In genomic region chrX:119573840-119574393, GRCh38 we compare ENCODE assay signal across 2 cellular contexts.
A peak's percentile ranks its signal among the peaks of the same experiment; 100 is the strongest.
TF ChIP-seq lines count a peak whose summit lies in the region.

No MANE protein-coding gene starts in this region.

TF ChIP-seq in A549, 52 proteins besides CTCF, POLR2A, EP300 and RAD21:
- TF ChIP-seq RNF2 (IDR thresholded peaks at IDR 0.05; ENCODE audit: borderline replicate concordance, low read depth) (no peak), RARB (CRISPR knock-in tag; IDR thresholded peaks at IDR 0.05) (no peak), JUNB (IDR thresholded peaks at IDR 0.05) (no peak), RFX5 (IDR thresholded peaks at IDR 0.05) (no peak), FOXS1 (CRISPR knock-in tag; IDR thresholded peaks at IDR 0.05) (no peak), KDM5A (IDR thresholded peaks at IDR 0.05) (no peak), FOSB (CRISPR knock-in tag; IDR thresholded peaks at IDR 0.05) (no peak), CHD4 (IDR thresholded peaks at IDR 0.05; ENCODE audit: borderline replicate concordance) (no peak), SREBF2 (IDR thresholded peaks at IDR 0.05) (no peak), ATOH8 (CRISPR knock-in tag; IDR thresholded peaks at IDR 0.05; ENCODE audit: low read depth) (no peak), ZSCAN20 (CRISPR knock-in tag; IDR thresholded peaks at IDR 0.05) (no peak), HOXB5 (CRISPR knock-in tag; IDR thresholded peaks at IDR 0.05) (no peak), TP53 (CRISPR knock-in tag; IDR thresholded peaks at IDR 0.05) (no peak), HEYL (CRISPR knock-in tag; IDR thresholded peaks at IDR 0.05) (no peak), HOXA7 (CRISPR knock-in tag; IDR thresholded peaks at IDR 0.05) (no peak), CBX2 (IDR thresholded peaks at IDR 0.05; ENCODE audit: borderline replicate concordance, low read depth) (no peak), MYC (IDR thresholded peaks at IDR 0.05; ENCODE audit: borderline replicate concordance, low read length) (no peak; the same call in 1 of the 2 replicates), E2F6 (IDR thresholded peaks at IDR 0.05; ENCODE audit: borderline replicate concordance, low read depth) (no peak)
- TF ChIP-seq, protein P1, sequence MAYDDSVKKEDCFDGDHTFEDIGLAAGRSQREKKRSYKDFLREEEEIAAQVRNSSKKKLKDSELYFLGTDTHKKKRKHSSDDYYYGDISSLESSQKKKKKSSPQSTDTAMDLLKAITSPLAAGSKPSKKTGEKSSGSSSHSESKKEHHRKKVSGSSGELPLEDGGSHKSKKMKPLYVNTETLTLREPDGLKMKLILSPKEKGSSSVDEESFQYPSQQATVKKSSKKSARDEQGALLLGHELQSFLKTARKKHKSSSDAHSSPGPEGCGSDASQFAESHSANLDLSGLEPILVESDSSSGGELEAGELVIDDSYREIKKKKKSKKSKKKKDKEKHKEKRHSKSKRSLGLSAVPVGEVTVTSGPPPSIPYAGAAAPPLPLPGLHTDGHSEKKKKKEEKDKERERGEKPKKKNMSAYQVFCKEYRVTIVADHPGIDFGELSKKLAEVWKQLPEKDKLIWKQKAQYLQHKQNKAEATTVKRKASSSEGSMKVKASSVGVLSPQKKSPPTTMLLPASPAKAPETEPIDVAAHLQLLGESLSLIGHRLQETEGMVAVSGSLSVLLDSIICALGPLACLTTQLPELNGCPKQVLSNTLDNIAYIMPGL (CRISPR knock-in tag; IDR thresholded peaks at IDR 0.05; ENCODE audit: borderline replicate concordance), result no peak

TF ChIP-seq in H1, 55 proteins besides CTCF, POLR2A, EP300 and RAD21:
- peak; percentile 10 for TF ChIP-seq KDM4A (IDR thresholded peaks at IDR 0.05; ENCODE audit: low read depth, low read length, severe bottlenecking)
- no peak for TF ChIP-seq ATF2 (IDR thresholded peaks at IDR 0.05; ENCODE audit: low read length)
- peak; percentile 37; the same call in 1 of the 2 replicates for TF ChIP-seq PHF8 (conservative IDR thresholded peaks at IDR 0.05; ENCODE audit: low read depth, low read length)
- no peak for TF ChIP-seq FOSL1 (IDR thresholded peaks at IDR 0.05; ENCODE audit: insufficient read depth, low read depth, low read length)
- no peak for TF ChIP-seq MAFK (IDR thresholded peaks at IDR 0.05; ENCODE audit: low read depth, low read length)
- no peak for TF ChIP-seq TAF1 (IDR thresholded peaks at IDR 0.05; ENCODE audit: low read depth, low read length)
- TF ChIP-seq CHD7 (IDR thresholded peaks at IDR 0.05; ENCODE audit: insufficient replicate concordance, low read length), result no peak
- TF ChIP-seq MAX (IDR thresholded peaks at IDR 0.05), result 0 out of 2 replicates have a peak, but pooled peaks have one; percentile 38
- no peak for TF ChIP-seq SP4 (IDR thresholded peaks at IDR 0.05; ENCODE audit: low read length)
- TF ChIP-seq POLR2AphosphoS5 (IDR thresholded peaks at IDR 0.05; ENCODE audit: low read depth, low read length), result no peak
- peak; percentile 26; the same call in 1 of the 2 replicates for TF ChIP-seq E2F6 (IDR thresholded peaks at IDR 0.05)
- no peak for TF ChIP-seq YY1 (IDR thresholded peaks at IDR 0.05; ENCODE audit: low read depth, low read length)
- TF ChIP-seq GTF2F1 (IDR thresholded peaks at IDR 0.05; ENCODE audit: borderline replicate concordance, low read depth, low read length), result no peak
